17 cellular contexts compared by ENCODE assay signal in genomic region chr16:58013201-58013956, GRCh38. TPM values are rescaled to one million over a fixed set of nuclear protein-coding genes. Genes with fewer than 3 reads are reported as not detected.
A peak's percentile ranks its signal among the peaks of the same experiment; 100 is the strongest.
DNase-seq lines count a peak whose midpoint lies in the region; ATAC-seq, FAIRE-seq and TF ChIP-seq lines count a peak whose summit lies in the region.
"Had no signal": no experiment of that assay in that cellular context is flagged by ENCODE, and none has a peak within 500 bp of the region (broad histone marks: within the 10 kb centered on the region; RNA-seq: fewer than 3 reads in every experiment).

No MANE protein-coding gene starts in this region.

- H2AFZ ChIP-seq in HepG2 (ENCODE audit: low read length) (no peak overlapping the region), OCI-LY7 (ENCODE audit: low read length) (no peak overlapping the region), trophoblast cell (ENCODE audit: insufficient read depth, low read length, poor library complexity) (no peak overlapping the region)

- POLR2A ChIA-PET in HepG2 (lab: Yijun Ruan, JAX) (interaction anchor here (1.5 kb wide), 1 partner anchor 11 kb away, joined by 5 read pairs; no protein-coding TSS in a partner anchor), OCI-LY7 (lab: Charles Lee) (no interaction called here)

- no peak overlapping the region for H3K27ac Mint-ChIP-seq in glutamatergic neuron (ENCODE audit: unreplicated experiment)
- H3K27ac Mint-ChIP-seq: CD4-positive, CD25-positive, alpha-beta regulatory T cell; HFFc6 had no signal

- H3K9ac ChIP-seq in HepG2 (ENCODE audit: insufficient read depth, low read depth, low read length) (no peak overlapping the region), trophoblast cell (ENCODE audit: low read length) (no peak overlapping the region)
- H3K9ac ChIP-seq: BLaER1 treated with 17β-estradiol and CSF1 and Interleukin-3, amounts not matched to agents 10 nM and 100 nM had no signal

- H3K4me3 ChIP-seq in HepG2 (replicated peaks in 1 of 3; ENCODE audit: insufficient read depth in 1 of 3, low read depth in 2 of 3, low read length in 3 of 3) (no peak overlapping the region), right lobe of liver (no peak overlapping the region), OCI-LY7 (ENCODE audit: low read depth, low read length, poor library complexity, severe bottlenecking) (no peak overlapping the region), trophoblast cell (ENCODE audit: low read depth, low read length) (no peak overlapping the region)
- H3K4me3 ChIP-seq: BLaER1 treated with 17β-estradiol and CSF1 and Interleukin-3, amounts not matched to agents 10 nM and 100 nM; HAP-1 had no signal

- H4K20me1 ChIP-seq in HepG2 (ENCODE audit: insufficient read depth, low read length) (no peaks in the 10 kb centered on the region), OCI-LY7 (ENCODE audit: insufficient read depth, low read length) (no peaks in the 10 kb centered on the region)

- H2BK12ac ChIP-seq in trophoblast cell (ENCODE audit: low read length) = peak overlapping the region; percentile 29

- no peak overlapping the region for H3K4ac ChIP-seq in trophoblast cell (ENCODE audit: low read depth, low read length)

- H3K27me3 Mint-ChIP-seq in glutamatergic neuron (ENCODE audit: unreplicated experiment) = peaks cover 2% of the 10 kb centered on the region
- H3K27me3 Mint-ChIP-seq: CD4-positive, CD25-positive, alpha-beta regulatory T cell had no signal

- no peak for TF ChIP-seq EP300 in HepG2 (IDR thresholded peaks at IDR 0.05; ENCODE audit: low read depth in 2 of 2, low read length in 2 of 2)
- no peak for TF ChIP-seq EP300 in HepG2 (CRISPR knock-in tag; IDR thresholded peaks at IDR 0.05; ENCODE audit: borderline replicate concordance)

- FAIRE-seq in HepG2 (lab: Jason Lieb, UNC) = no peak
- FAIRE-seq: H1 had no signal

- peaks cover 23% of the 10 kb centered on the region for H3K4me1 ChIP-seq in HepG2 (ENCODE audit: insufficient read depth, low read length)
- no peaks in the 10 kb centered on the region for H3K4me1 ChIP-seq in right lobe of liver
- no peaks in the 10 kb centered on the region for H3K4me1 ChIP-seq in OCI-LY7 (ENCODE audit: insufficient read depth, low read length, poor library complexity, severe bottlenecking)
- H3K4me1 ChIP-seq in trophoblast cell (ENCODE audit: control insufficient read depth in 1 of 2, insufficient read depth in 2 of 2, low read length in 2 of 2) = peaks cover 16 to 22% of the 10 kb centered on the region in 2 experiments
- H3K4me1 ChIP-seq: BLaER1 treated with 17β-estradiol and CSF1 and Interleukin-3, amounts not matched to agents 10 nM and 100 nM; HAP-1 had no signal

- peaks cover 12% of the 10 kb centered on the region for H3K4me1 Mint-ChIP-seq in glutamatergic neuron (ENCODE audit: low read depth, unreplicated experiment)
- H3K4me1 Mint-ChIP-seq: CD4-positive, CD25-positive, alpha-beta regulatory T cell had no signal

- H4K12ac ChIP-seq in trophoblast cell (ENCODE audit: low read depth, low read length) = no peak overlapping the region

- H3K79me2 ChIP-seq in HepG2 (ENCODE audit: insufficient read depth, low read length) (no peaks in the 10 kb centered on the region), OCI-LY7 (ENCODE audit: insufficient read depth, low read depth, low read length) (no peaks in the 10 kb centered on the region), trophoblast cell (ENCODE audit: control insufficient read depth, insufficient read depth, low read length, poor library complexity) (no peaks in the 10 kb centered on the region)

- H3K9me3 Mint-ChIP-seq in glutamatergic neuron (ENCODE audit: unreplicated experiment) = peaks cover 3% of the 10 kb centered on the region
- H3K9me3 Mint-ChIP-seq: CD4-positive, CD25-positive, alpha-beta regulatory T cell; HFFc6 had no signal

- H3K36me3 Mint-ChIP-seq in glutamatergic neuron (ENCODE audit: unreplicated experiment) = peaks cover 8% of the 10 kb centered on the region

- no peak overlapping the region for H3K4me2 ChIP-seq in HepG2 (ENCODE audit: low read depth, low read length)
- no peak overlapping the region for H3K4me2 ChIP-seq in OCI-LY7 (ENCODE audit: low read length)
- H3K4me2 ChIP-seq in trophoblast cell (ENCODE audit: low read length) = no peak overlapping the region
- H3K4me2 ChIP-seq: BLaER1 treated with 17β-estradiol and CSF1 and Interleukin-3, amounts not matched to agents 10 nM and 100 nM had no signal

- DNase-seq in HepG2 (ENCODE audit: low spot score) (no peak), right lobe of liver (no peak), OCI-LY7 (ENCODE audit: low spot score) (no peak), glutamatergic neuron (peak; percentile 7), trophoblast cell (peak; percentile 65 to 76), globus pallidus (ENCODE audit: low spot score) (no peak), NCI-H748 (lab: John Stamatoyannopoulos, UW; ENCODE audit: unreplicated experiment) (no peak)
- DNase-seq in stimulated activated CD4-positive, alpha-beta T cell treated with anti-CD3 and anti-CD28 coated beads, Interleukin-2, amount 100 ng/mL, for 48 hours = no peak
- DNase-seq: ACHN; CD4-positive, CD25-positive, alpha-beta regulatory T cell; DMS53; HFFc6 had no signal

- H2BK5ac ChIP-seq in trophoblast cell (ENCODE audit: low read depth, low read length, poor library complexity) = no peak overlapping the region

- no peak for TF ChIP-seq RAD21 in HepG2 (CRISPR knock-in tag; IDR thresholded peaks at IDR 0.05)

- no peak overlapping the region for H2AK5ac ChIP-seq in trophoblast cell (ENCODE audit: low read length)

- H3K23ac ChIP-seq in trophoblast cell (ENCODE audit: low read length) = no peak overlapping the region

- H3K27ac ChIP-seq in HepG2 (ENCODE audit: extremely low read length, insufficient read depth, low read length) (no peak overlapping the region), right lobe of liver (no peak overlapping the region), OCI-LY7 (ENCODE audit: low read depth, low read length, poor library complexity, severe bottlenecking) (no peak overlapping the region), trophoblast cell (ENCODE audit: low read depth, low read length) (no peak overlapping the region)
- H3K27ac ChIP-seq: BLaER1 treated with 17β-estradiol and CSF1 and Interleukin-3, amounts not matched to agents 10 nM and 100 nM had no signal

- H3K79me1 ChIP-seq in trophoblast cell (ENCODE audit: low read length) = peaks cover 6% of the 10 kb centered on the region

- CTCF ChIA-PET in HepG2 (lab: Yijun Ruan, JAX; ENCODE audit: low intra/inter-chr PET ratio, low total read pairs) (no interaction called here), OCI-LY7 (lab: Charles Lee; ENCODE audit: unreplicated experiment) (no interaction called here)

- intact Hi-C loops in HepG2 (cut with micrococcal nuclease; ENCODE audit: unreplicated experiment) = no loop called here
- intact Hi-C loops in right lobe of liver (cut with DNase I) = loop anchor here in 1 of 2 donors (10.0 kb wide), 1 partner anchor 249 kb away; no protein-coding TSS in a partner anchor
- intact Hi-C loops in OCI-LY7 (cut with micrococcal nuclease; ENCODE audit: unreplicated experiment) = no loop called here

- TF ChIP-seq CTCF in HepG2 (CRISPR knock-in tag; IDR thresholded peaks at IDR 0.05) (no peak), right lobe of liver (IDR thresholded peaks at IDR 0.05) (no peak), OCI-LY7 (conservative IDR thresholded peaks at IDR 0.05; ENCODE audit: low read length) (no peak), glutamatergic neuron (IDR thresholded peaks at IDR 0.05; ENCODE audit: partially characterized antibody, unreplicated experiment) (no peak)

- H4K91ac ChIP-seq in trophoblast cell (ENCODE audit: low read depth, low read length) = peak overlapping the region; percentile 20

- H3K27me3 ChIP-seq in HepG2 (ENCODE audit: control insufficient read depth in 1 of 2, insufficient read depth in 2 of 2, low read length in 2 of 2) = no peaks in the 10 kb centered on the region
- no peaks in the 10 kb centered on the region for H3K27me3 ChIP-seq in right lobe of liver
- no peaks in the 10 kb centered on the region for H3K27me3 ChIP-seq in trophoblast cell (ENCODE audit: insufficient read depth, low read length)
- H3K27me3 ChIP-seq: BLaER1 treated with 17β-estradiol and CSF1 and Interleukin-3, amounts not matched to agents 10 nM and 100 nM had no signal

- WGBS in HepG2 (ENCODE audit: low lambda C conversion rate) = 94% methylated on average over 9 of the region's 9 CpGs
- WGBS in right lobe of liver (ENCODE audit: insufficient coverage, low coverage, low lambda C conversion rate, missing lambda C conversion rate) = 96% methylated on average over 7 of the region's 9 CpGs
- WGBS in trophoblast cell (ENCODE audit: extremely low coverage, insufficient coverage, insufficient read length) = no CpG with 5 or more reads among the region's 9 CpGs

- no peak overlapping the region for H4K8ac ChIP-seq in trophoblast cell (ENCODE audit: low read depth, low read length)

- peaks cover 13 to 42% of the 10 kb centered on the region in 2 experiments for H3K36me3 ChIP-seq in HepG2 (replicated peaks in 1 of 2; ENCODE audit: control insufficient read depth in 1 of 2, insufficient read depth in 2 of 2, low read length in 2 of 2)
- H3K36me3 ChIP-seq in right lobe of liver = peaks cover 0 to 32% (median 3%) of the 10 kb centered on the region in 4 donors
- H3K36me3 ChIP-seq in OCI-LY7 (ENCODE audit: insufficient read depth, low read length) = peaks cover 40% of the 10 kb centered on the region
- H3K36me3 ChIP-seq in trophoblast cell (ENCODE audit: control insufficient read depth in 1 of 2, insufficient read depth in 2 of 2, low read length in 2 of 2) = peaks cover 11 to 23% of the 10 kb centered on the region in 2 experiments

- H3K9me2 ChIP-seq in OCI-LY7 (ENCODE audit: insufficient read depth, low read length) = no peaks in the 10 kb centered on the region

- BruUV-seq in HepG2 (replicated peaks; lab: Mats Ljungman, UMichigan) (TSS peak; percentile 32), OCI-LY7 (replicated peaks; lab: Mats Ljungman, UMichigan) (TSS peak; percentile 33)

- TF ChIP-seq POLR2A in HepG2 (IDR thresholded peaks at IDR 0.05; ENCODE audit: insufficient read depth in 1 of 2, low read depth in 2 of 2, low read length in 2 of 2) (no peak), right lobe of liver (IDR thresholded peaks at IDR 0.05) (no peak)

- no peak overlapping the region for H3K18ac ChIP-seq in trophoblast cell (ENCODE audit: low read length)

- H3K9me3 ChIP-seq in HepG2 (ENCODE audit: low read length) (no peaks in the 10 kb centered on the region), right lobe of liver (no peaks in the 10 kb centered on the region), OCI-LY7 (ENCODE audit: low read length) (no peaks in the 10 kb centered on the region), trophoblast cell (ENCODE audit: insufficient read depth, low read depth, low read length) (no peaks in the 10 kb centered on the region)
- H3K9me3 ChIP-seq: BLaER1 treated with 17β-estradiol and CSF1 and Interleukin-3, amounts not matched to agents 10 nM and 100 nM; HAP-1 had no signal

- H3K14ac ChIP-seq in trophoblast cell (ENCODE audit: low read length) = no peak overlapping the region

- H3K4me3 Mint-ChIP-seq in glutamatergic neuron (ENCODE audit: unreplicated experiment) = no peak overlapping the region
- H3K4me3 Mint-ChIP-seq: CD4-positive, CD25-positive, alpha-beta regulatory T cell; HFFc6 had no signal

- in situ Hi-C loops in HepG2 (cut with HindIII; ENCODE audit: extremely low pct_ligation_motif_present, low pct_unique_long_range_greater_than_20kb) = no loop called here

- H2BK120ac ChIP-seq in trophoblast cell (ENCODE audit: insufficient read depth, low read length, poor library complexity) = peak overlapping the region; percentile 48

- ATAC-seq in HepG2 (no peak), right lobe of liver (no peak)

RNA-seq across cellular contexts. Expression of gene USB1, which starts 12.2 kb away (rescaled TPM):
- total RNA-seq in HepG2 (2016; rRNA removed; fragmentation: Illumina TruSeq; extraction: Trizol) (16.7 and 33.5 TPM in 2 replicates), right lobe of liver (10 to 100 TPM; 20.6 to 63.3 (median 25.9) TPM), OCI-LY7 (2022) (39.5 and 48.3 TPM in 2 replicates), glutamatergic neuron (ENCODE audit: unreplicated experiment) (107 TPM)
- 11.1 and 11.2 TPM in 2 replicates for total RNA-seq in HepG2 (2016; cell fraction: cytosol; rRNA removed; fragmentation: Illumina TruSeq; extraction: Trizol; ENCODE audit: low read depth)
- 17.4 and 32.4 TPM in 2 replicates for total RNA-seq in HepG2 (2016; cell fraction: insoluble cytoplasmic fraction; rRNA removed; fragmentation: Illumina TruSeq; extraction: Trizol)
- total RNA-seq in HepG2 (2016; cell fraction: membrane; rRNA removed; fragmentation: Illumina TruSeq; extraction: Trizol) = 47.5 and 49.4 TPM in 2 replicates
- 17.8 and 27.0 TPM in 2 replicates for total RNA-seq in HepG2 (2016; cell fraction: nucleus; rRNA removed; fragmentation: Illumina TruSeq; extraction: Trizol)
- 65.4 and 75.9 TPM in 2 replicates for polyA plus RNA-seq in HepG2 (2011; rRNA removed)
- polyA plus RNA-seq in HepG2 (2011; cell fraction: cytosol; rRNA removed) = 60.7 and 64.8 TPM in 2 replicates
- 51.6 and 63.8 TPM in 2 replicates for polyA plus RNA-seq in HepG2 (2011; cell fraction: nucleus; rRNA removed)
- polyA plus RNA-seq in HepG2 (2012) = 24.1 and 47.2 TPM in 2 replicates
- 54.6 and 63.3 TPM in 2 replicates for polyA plus RNA-seq in HepG2 (2016; cell fraction: cytosol; fragmentation: Illumina TruSeq; extraction: Trizol; ENCODE audit: low read depth)
- polyA plus RNA-seq in HepG2 (2016; cell fraction: insoluble cytoplasmic fraction; fragmentation: Illumina TruSeq; extraction: Trizol; ENCODE audit: low read depth) = 76.8 and 103 TPM in 2 replicates
- polyA plus RNA-seq in HepG2 (2016; cell fraction: membrane; fragmentation: Illumina TruSeq; extraction: Trizol; ENCODE audit: low read depth) = 136 and 142 TPM in 2 replicates
- polyA plus RNA-seq in HepG2 (2016; cell fraction: nucleus; fragmentation: Illumina TruSeq; extraction: Trizol; ENCODE audit: insufficient read depth, low read depth) = 62.4 and 62.9 TPM in 2 replicates
- 97.4 and 101 TPM in 2 replicates for polyA minus RNA-seq in HepG2 (2011; rRNA and poly(A)+ RNA removed; ENCODE audit: low replicate concordance)
- 44.2 and 48.1 TPM in 2 replicates for polyA minus RNA-seq in HepG2 (2011; cell fraction: cytosol; rRNA and poly(A)+ RNA removed)
- polyA minus RNA-seq in HepG2 (2011; cell fraction: nucleus; rRNA and poly(A)+ RNA removed) = 30.8 and 37.7 TPM in 2 replicates
- 10.4 and 12.5 TPM in 2 replicates for total RNA-seq in OCI-LY7 (2014; rRNA removed; shearing (Covaris generic))
- polyA plus RNA-seq in trophoblast cell (2013) = 36.6 and 37.1 TPM in 2 replicates

RNA-seq across cellular contexts. Expression of gene MMP15, which starts 12.2 kb away (rescaled TPM):
- total RNA-seq in HepG2 (2016; rRNA removed; fragmentation: Illumina TruSeq; extraction: Trizol) (17.2 and 35.2 TPM in 2 replicates), right lobe of liver (10 to 100 TPM; 22.3 to 76.0 (median 35.2) TPM), OCI-LY7 (2022) (0.18 and 0.21 TPM in 2 replicates), glutamatergic neuron (ENCODE audit: unreplicated experiment) (69.9 TPM)
- 3.1 and 4.0 TPM in 2 replicates for total RNA-seq in HepG2 (2016; cell fraction: cytosol; rRNA removed; fragmentation: Illumina TruSeq; extraction: Trizol; ENCODE audit: low read depth)
- 15.2 and 35.5 TPM in 2 replicates for total RNA-seq in HepG2 (2016; cell fraction: insoluble cytoplasmic fraction; rRNA removed; fragmentation: Illumina TruSeq; extraction: Trizol)
- 11.7 and 12.8 TPM in 2 replicates for total RNA-seq in HepG2 (2016; cell fraction: membrane; rRNA removed; fragmentation: Illumina TruSeq; extraction: Trizol)
- 29.8 and 35.0 TPM in 2 replicates for total RNA-seq in HepG2 (2016; cell fraction: nucleus; rRNA removed; fragmentation: Illumina TruSeq; extraction: Trizol)
- 44.9 and 65.2 TPM in 2 replicates for polyA plus RNA-seq in HepG2 (2011; rRNA removed)
- 48.2 and 63.4 TPM in 2 replicates for polyA plus RNA-seq in HepG2 (2011; cell fraction: cytosol; rRNA removed)
- 48.7 and 49.3 TPM in 2 replicates for polyA plus RNA-seq in HepG2 (2011; cell fraction: nucleus; rRNA removed)
- polyA plus RNA-seq in HepG2 (2012) = 31.4 and 52.1 TPM in 2 replicates
- 3.1 and 3.6 TPM in 2 replicates for polyA plus RNA-seq in HepG2 (2016; cell fraction: cytosol; fragmentation: Illumina TruSeq; extraction: Trizol; ENCODE audit: low read depth)
- polyA plus RNA-seq in HepG2 (2016; cell fraction: insoluble cytoplasmic fraction; fragmentation: Illumina TruSeq; extraction: Trizol; ENCODE audit: low read depth) = 20.6 and 24.8 TPM in 2 replicates
- 9.3 and 9.6 TPM in 2 replicates for polyA plus RNA-seq in HepG2 (2016; cell fraction: membrane; fragmentation: Illumina TruSeq; extraction: Trizol; ENCODE audit: low read depth)
- 59.2 and 61.3 TPM in 2 replicates for polyA plus RNA-seq in HepG2 (2016; cell fraction: nucleus; fragmentation: Illumina TruSeq; extraction: Trizol; ENCODE audit: insufficient read depth, low read depth)
- 32.1 and 99.8 TPM in 2 replicates for polyA minus RNA-seq in HepG2 (2011; rRNA and poly(A)+ RNA removed; ENCODE audit: low replicate concordance)
- 50.9 and 56.7 TPM in 2 replicates for polyA minus RNA-seq in HepG2 (2011; cell fraction: cytosol; rRNA and poly(A)+ RNA removed)
- 14.2 and 19.3 TPM in 2 replicates for polyA minus RNA-seq in HepG2 (2011; cell fraction: nucleus; rRNA and poly(A)+ RNA removed)
- total RNA-seq in OCI-LY7 (2014; rRNA removed; shearing (Covaris generic)) = not detected in 2 replicates
- 95.1 and 106 TPM in 2 replicates for polyA plus RNA-seq in trophoblast cell (2013)

RNA-seq across cellular contexts. Expression of gene ZNF319, which starts 12.9 kb away (rescaled TPM):
- total RNA-seq in HepG2 (2016; rRNA removed; fragmentation: Illumina TruSeq; extraction: Trizol) (3.5 and 3.6 TPM in 2 replicates), right lobe of liver (1 to 10 TPM; 2.5 to 4.9 (median 3.4) TPM), OCI-LY7 (2022) (12.7 and 13.0 TPM in 2 replicates), glutamatergic neuron (ENCODE audit: unreplicated experiment) (13.9 TPM)
- total RNA-seq in HepG2 (2016; cell fraction: cytosol; rRNA removed; fragmentation: Illumina TruSeq; extraction: Trizol; ENCODE audit: low read depth) = 0.51 and 0.88 TPM in 2 replicates
- 3.1 and 3.2 TPM in 2 replicates for total RNA-seq in HepG2 (2016; cell fraction: insoluble cytoplasmic fraction; rRNA removed; fragmentation: Illumina TruSeq; extraction: Trizol)
- 2.3 and 2.7 TPM in 2 replicates for total RNA-seq in HepG2 (2016; cell fraction: membrane; rRNA removed; fragmentation: Illumina TruSeq; extraction: Trizol)
- total RNA-seq in HepG2 (2016; cell fraction: nucleus; rRNA removed; fragmentation: Illumina TruSeq; extraction: Trizol) = 3.0 and 3.7 TPM in 2 replicates
- 2.4 and 5.2 TPM in 2 replicates for polyA plus RNA-seq in HepG2 (2011; rRNA removed)
- polyA plus RNA-seq in HepG2 (2011; cell fraction: cytosol; rRNA removed) = 2.9 and 3.1 TPM in 2 replicates
- polyA plus RNA-seq in HepG2 (2011; cell fraction: nucleus; rRNA removed) = 7.2 and 8.1 TPM in 2 replicates
- polyA plus RNA-seq in HepG2 (2012) = 2.2 and 4.4 TPM in 2 replicates
- 0.15 and 0.25 TPM in 2 replicates for polyA plus RNA-seq in HepG2 (2016; cell fraction: cytosol; fragmentation: Illumina TruSeq; extraction: Trizol; ENCODE audit: low read depth)
- polyA plus RNA-seq in HepG2 (2016; cell fraction: insoluble cytoplasmic fraction; fragmentation: Illumina TruSeq; extraction: Trizol; ENCODE audit: low read depth) = 4.6 TPM in 2 replicates
- polyA plus RNA-seq in HepG2 (2016; cell fraction: membrane; fragmentation: Illumina TruSeq; extraction: Trizol; ENCODE audit: low read depth) = 1.0 and 1.3 TPM in 2 replicates
- polyA plus RNA-seq in HepG2 (2016; cell fraction: nucleus; fragmentation: Illumina TruSeq; extraction: Trizol; ENCODE audit: insufficient read depth, low read depth) = 5.6 TPM in 2 replicates
- 8.6 and 11.6 TPM in 2 replicates for polyA minus RNA-seq in HepG2 (2011; rRNA and poly(A)+ RNA removed; ENCODE audit: low replicate concordance)
- polyA minus RNA-seq in HepG2 (2011; cell fraction: cytosol; rRNA and poly(A)+ RNA removed) = 4.9 and 6.1 TPM in 2 replicates
- polyA minus RNA-seq in HepG2 (2011; cell fraction: nucleus; rRNA and poly(A)+ RNA removed) = 4.6 and 5.0 TPM in 2 replicates
- total RNA-seq in OCI-LY7 (2014; rRNA removed; shearing (Covaris generic)) = 4.2 and 4.7 TPM in 2 replicates
- 5.7 and 6.8 TPM in 2 replicates for polyA plus RNA-seq in trophoblast cell (2013)

RNA-seq across cellular contexts. Expression of gene CNGB1, which starts 42.5 kb away (rescaled TPM):
- total RNA-seq in HepG2 (2016; rRNA removed; fragmentation: Illumina TruSeq; extraction: Trizol) (0.02 and 0.03 TPM in 2 replicates), right lobe of liver (not detected), OCI-LY7 (2022) (not detected in 2 replicates), glutamatergic neuron (ENCODE audit: unreplicated experiment) (0.91 TPM)
- not detected in 2 replicates for total RNA-seq in HepG2 (2016; cell fraction: cytosol; rRNA removed; fragmentation: Illumina TruSeq; extraction: Trizol; ENCODE audit: low read depth)
- 0.03 and 0.09 TPM in 2 replicates for total RNA-seq in HepG2 (2016; cell fraction: insoluble cytoplasmic fraction; rRNA removed; fragmentation: Illumina TruSeq; extraction: Trizol)
- total RNA-seq in HepG2 (2016; cell fraction: membrane; rRNA removed; fragmentation: Illumina TruSeq; extraction: Trizol) = 0.53 TPM in 1 of 2 replicates, not detected in the other
- not detected in 2 replicates for total RNA-seq in HepG2 (2016; cell fraction: nucleus; rRNA removed; fragmentation: Illumina TruSeq; extraction: Trizol)
- 0.15 and 0.29 TPM in 2 replicates for polyA plus RNA-seq in HepG2 (2011; rRNA removed)
- polyA plus RNA-seq in HepG2 (2011; cell fraction: cytosol; rRNA removed) = 0.15 and 0.33 TPM in 2 replicates
- polyA plus RNA-seq in HepG2 (2011; cell fraction: nucleus; rRNA removed) = 0.08 and 0.38 TPM in 2 replicates
- 0.08 and 0.84 TPM in 2 replicates for polyA plus RNA-seq in HepG2 (2012)
- 0.09 and 0.19 TPM in 2 replicates for polyA plus RNA-seq in HepG2 (2016; cell fraction: cytosol; fragmentation: Illumina TruSeq; extraction: Trizol; ENCODE audit: low read depth)
- polyA plus RNA-seq in HepG2 (2016; cell fraction: insoluble cytoplasmic fraction; fragmentation: Illumina TruSeq; extraction: Trizol; ENCODE audit: low read depth) = 0.05 TPM in 1 of 2 replicates, not detected in the other
- not detected in 2 replicates for polyA plus RNA-seq in HepG2 (2016; cell fraction: membrane; fragmentation: Illumina TruSeq; extraction: Trizol; ENCODE audit: low read depth)
- polyA plus RNA-seq in HepG2 (2016; cell fraction: nucleus; fragmentation: Illumina TruSeq; extraction: Trizol; ENCODE audit: insufficient read depth, low read depth) = not detected in 2 replicates
- 4.0 and 16.2 TPM in 2 replicates for polyA minus RNA-seq in HepG2 (2011; rRNA and poly(A)+ RNA removed; ENCODE audit: low replicate concordance)
- 0.10 TPM in 1 of 2 replicates, not detected in the other for polyA minus RNA-seq in HepG2 (2011; cell fraction: cytosol; rRNA and poly(A)+ RNA removed)
- polyA minus RNA-seq in HepG2 (2011; cell fraction: nucleus; rRNA and poly(A)+ RNA removed) = 0.64 and 1.5 TPM in 2 replicates
- not detected in 2 replicates for total RNA-seq in OCI-LY7 (2014; rRNA removed; shearing (Covaris generic))
- polyA plus RNA-seq in trophoblast cell (2013) = 0.11 and 0.12 TPM in 2 replicates
- total RNA-seq: A172; CD4-positive, CD25-positive, alpha-beta regulatory T cell; H1; HT-29 had no signal
- polyA plus RNA-seq: CD4-positive, CD25-positive, alpha-beta regulatory T cell; H1 had no signal

Comparison
In these comparisons a context has a peak if more than half of its experiments do, and no peak if none do; other contexts are left out.
1. DNase-seq: peak in glutamatergic neuron (single experiment) and trophoblast cell (2 of 2); none in HepG2 (single experiment), right lobe of liver (0 of 3), OCI-LY7 (single experiment), globus pallidus (single experiment), stimulated activated CD4-positive, alpha-beta T cell treated with anti-CD3 and anti-CD28 coated beads, Interleukin-2, amount 100 ng/mL, for 48 hours (0 of 2) and NCI-H748 (single experiment).